1 cellular context compared by ENCODE assay signal in the genomic region with DNA sequence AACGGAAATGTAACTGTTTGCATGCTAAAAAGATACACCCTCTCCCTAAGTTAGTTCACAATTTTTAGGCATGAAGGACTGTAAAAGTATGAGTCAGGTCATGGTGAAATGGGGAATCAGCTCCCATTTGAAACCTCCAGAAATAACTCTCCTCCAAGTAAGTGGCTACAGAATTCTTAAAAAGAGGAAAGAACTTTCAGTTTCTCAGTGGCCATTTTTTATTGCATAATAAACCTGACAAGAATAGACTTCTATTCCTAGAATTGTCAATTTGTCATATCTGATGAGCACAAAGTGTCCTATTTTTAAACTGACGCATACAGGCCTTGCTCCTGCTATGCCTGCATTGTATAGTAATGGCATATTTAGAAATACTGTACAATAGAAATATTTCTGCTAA.
TF ChIP-seq lines count a peak whose summit lies in the region.

No MANE protein-coding gene starts in this region.

TF ChIP-seq in neural cell, 6 proteins besides CTCF, POLR2A, EP300 and RAD21 (continued from another document):
- TF ChIP-seq, protein P1, sequence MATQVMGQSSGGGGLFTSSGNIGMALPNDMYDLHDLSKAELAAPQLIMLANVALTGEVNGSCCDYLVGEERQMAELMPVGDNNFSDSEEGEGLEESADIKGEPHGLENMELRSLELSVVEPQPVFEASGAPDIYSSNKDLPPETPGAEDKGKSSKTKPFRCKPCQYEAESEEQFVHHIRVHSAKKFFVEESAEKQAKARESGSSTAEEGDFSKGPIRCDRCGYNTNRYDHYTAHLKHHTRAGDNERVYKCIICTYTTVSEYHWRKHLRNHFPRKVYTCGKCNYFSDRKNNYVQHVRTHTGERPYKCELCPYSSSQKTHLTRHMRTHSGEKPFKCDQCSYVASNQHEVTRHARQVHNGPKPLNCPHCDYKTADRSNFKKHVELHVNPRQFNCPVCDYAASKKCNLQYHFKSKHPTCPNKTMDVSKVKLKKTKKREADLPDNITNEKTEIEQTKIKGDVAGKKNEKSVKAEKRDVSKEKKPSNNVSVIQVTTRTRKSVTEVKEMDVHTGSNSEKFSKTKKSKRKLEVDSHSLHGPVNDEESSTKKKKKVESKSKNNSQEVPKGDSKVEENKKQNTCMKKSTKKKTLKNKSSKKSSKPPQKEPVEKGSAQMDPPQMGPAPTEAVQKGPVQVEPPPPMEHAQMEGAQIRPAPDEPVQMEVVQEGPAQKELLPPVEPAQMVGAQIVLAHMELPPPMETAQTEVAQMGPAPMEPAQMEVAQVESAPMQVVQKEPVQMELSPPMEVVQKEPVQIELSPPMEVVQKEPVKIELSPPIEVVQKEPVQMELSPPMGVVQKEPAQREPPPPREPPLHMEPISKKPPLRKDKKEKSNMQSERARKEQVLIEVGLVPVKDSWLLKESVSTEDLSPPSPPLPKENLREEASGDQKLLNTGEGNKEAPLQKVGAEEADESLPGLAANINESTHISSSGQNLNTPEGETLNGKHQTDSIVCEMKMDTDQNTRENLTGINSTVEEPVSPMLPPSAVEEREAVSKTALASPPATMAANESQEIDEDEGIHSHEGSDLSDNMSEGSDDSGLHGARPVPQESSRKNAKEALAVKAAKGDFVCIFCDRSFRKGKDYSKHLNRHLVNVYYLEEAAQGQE (IDR thresholded peaks at IDR 0.05; ENCODE audit: borderline replicate concordance), result no peak
- no peak for TF ChIP-seq TAF1 (IDR thresholded peaks at IDR 0.05; ENCODE audit: low read depth)
TF ChIP-seq in neural cell: peak in this region for 0.
